15 cellular contexts compared by ENCODE assay signal in the genomic region with DNA sequence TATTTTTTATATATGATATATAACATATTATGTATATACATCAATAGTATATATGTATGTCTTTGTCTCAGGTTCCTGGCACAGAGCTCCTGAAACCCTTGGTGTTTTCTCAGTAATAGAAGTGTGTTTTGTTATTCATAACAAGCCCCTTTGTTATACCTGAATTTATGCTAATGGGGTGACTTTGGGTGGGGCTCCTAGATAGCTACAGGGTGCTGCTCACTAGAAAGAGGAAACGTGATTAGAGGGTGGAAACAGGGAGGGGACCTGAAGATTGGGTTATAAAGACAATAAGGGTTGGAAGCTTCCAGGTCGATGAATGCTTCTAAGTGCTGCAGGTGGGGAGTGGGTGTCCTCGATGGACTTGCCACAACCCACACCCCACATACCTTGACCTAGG.
"Had no signal": no experiment of that assay in that cellular context is flagged by ENCODE, and none has a peak within 500 bp of the region (broad histone marks: within the 10 kb centered on the region; RNA-seq: fewer than 3 reads in every experiment).

No MANE protein-coding gene starts in this region.

- H3K4me3 ChIP-seq: esophagus muscularis mucosa, mucosa of descending colon, tibial artery, vagina had no signal

- H3K4me1 ChIP-seq: esophagus muscularis mucosa, tibial artery, vagina had no signal

- H3K36me3 ChIP-seq: esophagus muscularis mucosa, tibial artery, vagina had no signal

- FAIRE-seq: colon, small intestine had no signal

- ATAC-seq: mucosa of descending colon; natural killer cell; right cardiac atrium; stimulated activated effector memory CD8-positive, alpha-beta T cell treated with anti-CD3 and anti-CD28 coated beads, Interleukin-12 subunit alpha, Interleukin-12 subunit beta, amount 100 ng/mL, for 72 hours had no signal

- H3K27ac ChIP-seq: esophagus muscularis mucosa, tibial artery, vagina, VCaP had no signal

- H3K27me3 ChIP-seq: esophagus muscularis mucosa, tibial artery, vagina had no signal

- H3K9me3 ChIP-seq: tibial artery, vagina had no signal

- DNase-seq: activated CD4-positive, alpha-beta T cell treated with anti-CD3 and anti-CD28 coated beads for 48 hours; activated CD8-positive, alpha-beta memory T cell treated with anti-CD3 and anti-CD28 coated beads for 24 hours; activated naive CD4-positive, alpha-beta T cell treated with anti-CD3 and anti-CD28 coated beads, Interleukin-2, amount 10 ng/mL, durations not matched to agents 7 days and 5 days; glutamatergic neuron; mucosa of descending colon; natural killer cell; nucleus accumbens; right cardiac atrium; small intestine; tibial artery had no signal
